23 cellular contexts compared by ENCODE assay signal in the genomic region with DNA sequence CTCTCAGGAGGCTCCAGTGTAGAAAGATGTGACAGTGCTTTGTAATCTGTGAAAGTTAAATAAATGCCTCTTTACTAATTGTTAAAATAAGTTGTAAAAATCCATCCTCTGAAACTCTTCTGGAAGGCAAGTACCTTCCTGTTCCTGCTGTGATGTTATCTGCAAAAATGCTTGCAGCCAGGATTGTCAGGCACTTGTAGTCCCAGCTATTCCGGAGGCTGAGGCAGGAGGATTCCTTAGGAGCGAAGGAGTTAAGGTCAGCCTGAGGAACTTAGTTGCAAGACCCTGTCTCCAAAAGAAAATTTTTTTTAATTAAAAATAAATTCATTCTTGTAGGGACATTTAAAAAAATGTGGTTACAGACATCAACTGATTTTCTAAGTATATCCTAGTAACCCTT.
"Had no signal": no experiment of that assay in that cellular context is flagged by ENCODE, and none has a peak within 500 bp of the region (broad histone marks: within the 10 kb centered on the region; RNA-seq: fewer than 3 reads in every experiment).

No MANE protein-coding gene starts in this region.

- H3K4me1 ChIP-seq: SJSA1 had no signal

- H3K4me3 Mint-ChIP-seq: IgD-negative memory B cell had no signal

- H3K4me3 ChIP-seq: K562, MG63, SJSA1, SK-N-MC had no signal

- H3K27me3 Mint-ChIP-seq: IgD-negative memory B cell had no signal

- H3K27me3 ChIP-seq: MG63, SJSA1 had no signal

- H3K27ac Mint-ChIP-seq: IgD-negative memory B cell had no signal

- H3K4me1 Mint-ChIP-seq: IgD-negative memory B cell had no signal

- H3K9me3 Mint-ChIP-seq: IgD-negative memory B cell had no signal

- H3K27ac ChIP-seq: HL-60, SJSA1, SK-N-MC had no signal

- ATAC-seq: K562 had no signal

- H3K36me3 ChIP-seq: MG63, SJSA1 had no signal

- DNase-seq: MG63, NCI-H1092, NCI-H1105 treated with DMSO at 0.1 percent for 48 hours, NCI-H1417 treated with DMSO at 0.1 percent for 48 hours, NCI-H146, NCI-H187, NCI-H2029, NCI-H2081 treated with DMSO at 0.1 percent for 48 hours, NCI-H2171, NCI-H226, NCI-H446, NCI-H510A, NCI-H524 treated with DMSO at 0.1 percent for 48 hours, NCI-H69, NCI-H774, Right ventricle myocardium superior, RPMI8226, SIG-M5 had no signal
